In genomic region chr14:23566782-23567185, GRCh38 we compare ENCODE assay signal across 8 cellular contexts. TPM values are rescaled to one million over a fixed set of nuclear protein-coding genes. Genes with fewer than 3 reads are reported as not detected.
DNase-seq lines count a peak whose midpoint lies in the region; ATAC-seq and TF ChIP-seq lines count a peak whose summit lies in the region.

No MANE protein-coding gene starts in this region.

- TF ChIP-seq CTCF in GM12864 (IDR thresholded peaks at IDR 0.05; ENCODE audit: low read depth, low read length, missing control alignments), result no peak
- no peak for TF ChIP-seq CTCF in suprapubic skin (IDR thresholded peaks at IDR 0.05)

- no peak for TF ChIP-seq EP300 in suprapubic skin (IDR thresholded peaks at IDR 0.05)

- ATAC-seq in HG02970 (IDR thresholded peaks at IDR 0.05; ENCODE audit: low FRiP score, unreplicated experiment), result peak; percentile 7
- no peak for ATAC-seq in GM19328 (IDR thresholded peaks at IDR 0.05; ENCODE audit: unreplicated experiment)

- peaks cover 38% of the 10 kb centered on the region for H3K4me1 ChIP-seq in suprapubic skin

- peaks cover 18% of the 10 kb centered on the region for H3K36me3 ChIP-seq in suprapubic skin

- DNase-seq in GM12864 (ENCODE audit: low read depth) (no peak), iris pigment epithelial cell (ENCODE audit: low read depth) (peak; percentile 30), suprapubic skin (ENCODE audit: low spot score in 2 of 2) (no peak), NCI-H1417 (lab: John Stamatoyannopoulos, UW) (no peak), GM19238 (ENCODE audit: insufficient read length, low spot score) (no peak)

- no peak for TF ChIP-seq POLR2A in suprapubic skin (IDR thresholded peaks at IDR 0.05)

- H3K27ac ChIP-seq in angular gyrus (ENCODE audit: low read depth, low read length), result peak overlapping the region; percentile 84
- H3K27ac ChIP-seq in suprapubic skin, result peak overlapping the region; percentile 56

- 28% methylated on average over 2 of the region's 5 CpGs for WGBS in suprapubic skin

- H3K27me3 ChIP-seq in suprapubic skin, result peaks cover 4% of the 10 kb centered on the region

- no peaks in the 10 kb centered on the region for H3K9me3 ChIP-seq in suprapubic skin

- peak overlapping the region; percentile 86 for H3K4me3 ChIP-seq in GM12864 (ENCODE audit: low read depth, low read length)
- H3K4me3 ChIP-seq in suprapubic skin, result peak overlapping the region; percentile 67

RNA-seq across cellular contexts. Expression of gene AP1G2, which starts 0.8 kb away (rescaled TPM):
- 100 to 1,000 TPM; 117 to 415 (median 150) TPM for total RNA-seq in suprapubic skin

RNA-seq across cellular contexts. Expression of gene THTPA, which starts 10.7 kb away (rescaled TPM):
- total RNA-seq in suprapubic skin, result 10 to 100 TPM in 2 of 4 donors, 1 to 10 TPM in 2; 7.0 to 16.7 (median 11.8) TPM

RNA-seq across cellular contexts. Expression of gene JPH4, which starts 11.8 kb away (rescaled TPM):
- under 1 TPM in 3 of 4 donors, not detected in 1; 0.30 to 0.60 (median 0.30) TPM for total RNA-seq in suprapubic skin

RNA-seq across cellular contexts. Expression of gene ZFHX2, which starts 15.2 kb away (rescaled TPM):
- 1 to 10 TPM in 1 of 4 donors, under 1 TPM in 3; 0.16 to 1.4 (median 0.56) TPM for total RNA-seq in suprapubic skin
